1 cellular context compared by ENCODE assay signal in genomic region chr6:130783416-130784107, GRCh38.
TF ChIP-seq lines count a peak whose summit lies in the region.

No MANE protein-coding gene starts in this region.

TF ChIP-seq in SK-N-SH treated with all-trans-retinoic acid at 6 μM for 48 hours, 23 proteins besides CTCF, POLR2A, EP300 and RAD21 (continued from another document):
- TF ChIP-seq, protein P1, sequence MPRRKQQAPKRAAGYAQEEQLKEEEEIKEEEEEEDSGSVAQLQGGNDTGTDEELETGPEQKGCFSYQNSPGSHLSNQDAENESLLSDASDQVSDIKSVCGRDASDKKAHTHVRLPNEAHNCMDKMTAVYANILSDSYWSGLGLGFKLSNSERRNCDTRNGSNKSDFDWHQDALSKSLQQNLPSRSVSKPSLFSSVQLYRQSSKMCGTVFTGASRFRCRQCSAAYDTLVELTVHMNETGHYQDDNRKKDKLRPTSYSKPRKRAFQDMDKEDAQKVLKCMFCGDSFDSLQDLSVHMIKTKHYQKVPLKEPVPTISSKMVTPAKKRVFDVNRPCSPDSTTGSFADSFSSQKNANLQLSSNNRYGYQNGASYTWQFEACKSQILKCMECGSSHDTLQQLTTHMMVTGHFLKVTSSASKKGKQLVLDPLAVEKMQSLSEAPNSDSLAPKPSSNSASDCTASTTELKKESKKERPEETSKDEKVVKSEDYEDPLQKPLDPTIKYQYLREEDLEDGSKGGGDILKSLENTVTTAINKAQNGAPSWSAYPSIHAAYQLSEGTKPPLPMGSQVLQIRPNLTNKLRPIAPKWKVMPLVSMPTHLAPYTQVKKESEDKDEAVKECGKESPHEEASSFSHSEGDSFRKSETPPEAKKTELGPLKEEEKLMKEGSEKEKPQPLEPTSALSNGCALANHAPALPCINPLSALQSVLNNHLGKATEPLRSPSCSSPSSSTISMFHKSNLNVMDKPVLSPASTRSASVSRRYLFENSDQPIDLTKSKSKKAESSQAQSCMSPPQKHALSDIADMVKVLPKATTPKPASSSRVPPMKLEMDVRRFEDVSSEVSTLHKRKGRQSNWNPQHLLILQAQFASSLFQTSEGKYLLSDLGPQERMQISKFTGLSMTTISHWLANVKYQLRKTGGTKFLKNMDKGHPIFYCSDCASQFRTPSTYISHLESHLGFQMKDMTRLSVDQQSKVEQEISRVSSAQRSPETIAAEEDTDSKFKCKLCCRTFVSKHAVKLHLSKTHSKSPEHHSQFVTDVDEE (CRISPR knock-in tag; IDR thresholded peaks at IDR 0.05): no peak
- TF ChIP-seq CSRNP3 (CRISPR knock-in tag; IDR thresholded peaks at IDR 0.05) (no peak), ZNF70 (CRISPR knock-in tag; IDR thresholded peaks at IDR 0.05) (no peak), RARB (CRISPR knock-in tag; IDR thresholded peaks at IDR 0.05) (no peak)
